In the genomic region with DNA sequence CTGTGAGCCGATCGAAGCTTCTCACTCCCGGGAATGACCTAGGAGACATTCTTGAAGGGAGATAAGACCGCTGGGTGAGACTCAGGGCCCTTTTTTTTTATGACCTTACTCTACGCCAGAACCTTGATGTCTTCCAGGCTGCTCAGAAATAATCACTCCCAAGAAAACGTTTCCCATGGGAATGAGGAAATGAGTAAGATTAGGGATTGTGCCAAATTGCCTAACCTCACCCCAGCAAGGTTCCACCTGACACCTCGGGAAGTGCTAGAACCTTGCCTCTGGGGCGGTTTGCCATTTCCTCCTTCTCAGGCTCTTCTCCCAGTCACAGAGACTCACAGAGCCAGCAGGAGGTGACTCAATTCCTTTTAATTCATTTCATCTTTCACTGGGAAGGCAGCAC, we compare ENCODE assay signal across 1 cellular context.
TF ChIP-seq lines count a peak whose summit lies in the region.

No MANE protein-coding gene starts in this region.

TF ChIP-seq in A549, 52 proteins besides CTCF, POLR2A, EP300 and RAD21 (continued from another document):
- TF ChIP-seq MAZ (IDR thresholded peaks at IDR 0.05; ENCODE audit: borderline replicate concordance, low read depth, low read length) (no peak), NR3C1 (IDR thresholded peaks at IDR 0.05) (no peak), CBX8 (IDR thresholded peaks at IDR 0.05) (no peak), HEYL (CRISPR knock-in tag; IDR thresholded peaks at IDR 0.05) (no peak), ZC3H11A (IDR thresholded peaks at IDR 0.05) (no peak), KDM5A (IDR thresholded peaks at IDR 0.05) (no peak), EHF (CRISPR knock-in tag; IDR thresholded peaks at IDR 0.05) (no peak), GATA3 (IDR thresholded peaks at IDR 0.05; ENCODE audit: borderline replicate concordance) (no peak), POLR2AphosphoS2 (conservative IDR thresholded peaks at IDR 0.05; ENCODE audit: low read length) (no peak), CBX2 (IDR thresholded peaks at IDR 0.05; ENCODE audit: borderline replicate concordance, low read depth) (no peak)
- TF ChIP-seq, protein P1, sequence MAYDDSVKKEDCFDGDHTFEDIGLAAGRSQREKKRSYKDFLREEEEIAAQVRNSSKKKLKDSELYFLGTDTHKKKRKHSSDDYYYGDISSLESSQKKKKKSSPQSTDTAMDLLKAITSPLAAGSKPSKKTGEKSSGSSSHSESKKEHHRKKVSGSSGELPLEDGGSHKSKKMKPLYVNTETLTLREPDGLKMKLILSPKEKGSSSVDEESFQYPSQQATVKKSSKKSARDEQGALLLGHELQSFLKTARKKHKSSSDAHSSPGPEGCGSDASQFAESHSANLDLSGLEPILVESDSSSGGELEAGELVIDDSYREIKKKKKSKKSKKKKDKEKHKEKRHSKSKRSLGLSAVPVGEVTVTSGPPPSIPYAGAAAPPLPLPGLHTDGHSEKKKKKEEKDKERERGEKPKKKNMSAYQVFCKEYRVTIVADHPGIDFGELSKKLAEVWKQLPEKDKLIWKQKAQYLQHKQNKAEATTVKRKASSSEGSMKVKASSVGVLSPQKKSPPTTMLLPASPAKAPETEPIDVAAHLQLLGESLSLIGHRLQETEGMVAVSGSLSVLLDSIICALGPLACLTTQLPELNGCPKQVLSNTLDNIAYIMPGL (CRISPR knock-in tag; IDR thresholded peaks at IDR 0.05; ENCODE audit: borderline replicate concordance): no peak
- TF ChIP-seq, protein P2, sequence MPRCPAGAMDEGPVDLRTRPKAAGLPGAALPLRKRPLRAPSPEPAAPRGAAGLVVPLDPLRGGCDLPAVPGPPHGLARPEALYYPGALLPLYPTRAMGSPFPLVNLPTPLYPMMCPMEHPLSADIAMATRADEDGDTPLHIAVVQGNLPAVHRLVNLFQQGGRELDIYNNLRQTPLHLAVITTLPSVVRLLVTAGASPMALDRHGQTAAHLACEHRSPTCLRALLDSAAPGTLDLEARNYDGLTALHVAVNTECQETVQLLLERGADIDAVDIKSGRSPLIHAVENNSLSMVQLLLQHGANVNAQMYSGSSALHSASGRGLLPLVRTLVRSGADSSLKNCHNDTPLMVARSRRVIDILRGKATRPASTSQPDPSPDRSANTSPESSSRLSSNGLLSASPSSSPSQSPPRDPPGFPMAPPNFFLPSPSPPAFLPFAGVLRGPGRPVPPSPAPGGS (IDR thresholded peaks at IDR 0.05): no peak
- TF ChIP-seq, protein P3, sequence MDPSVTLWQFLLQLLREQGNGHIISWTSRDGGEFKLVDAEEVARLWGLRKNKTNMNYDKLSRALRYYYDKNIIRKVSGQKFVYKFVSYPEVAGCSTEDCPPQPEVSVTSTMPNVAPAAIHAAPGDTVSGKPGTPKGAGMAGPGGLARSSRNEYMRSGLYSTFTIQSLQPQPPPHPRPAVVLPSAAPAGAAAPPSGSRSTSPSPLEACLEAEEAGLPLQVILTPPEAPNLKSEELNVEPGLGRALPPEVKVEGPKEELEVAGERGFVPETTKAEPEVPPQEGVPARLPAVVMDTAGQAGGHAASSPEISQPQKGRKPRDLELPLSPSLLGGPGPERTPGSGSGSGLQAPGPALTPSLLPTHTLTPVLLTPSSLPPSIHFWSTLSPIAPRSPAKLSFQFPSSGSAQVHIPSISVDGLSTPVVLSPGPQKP (IDR thresholded peaks at IDR 0.05; ENCODE audit: low read depth, low read length): no peak
